ENCODE assay signal across 8 cellular contexts in the genomic region with DNA sequence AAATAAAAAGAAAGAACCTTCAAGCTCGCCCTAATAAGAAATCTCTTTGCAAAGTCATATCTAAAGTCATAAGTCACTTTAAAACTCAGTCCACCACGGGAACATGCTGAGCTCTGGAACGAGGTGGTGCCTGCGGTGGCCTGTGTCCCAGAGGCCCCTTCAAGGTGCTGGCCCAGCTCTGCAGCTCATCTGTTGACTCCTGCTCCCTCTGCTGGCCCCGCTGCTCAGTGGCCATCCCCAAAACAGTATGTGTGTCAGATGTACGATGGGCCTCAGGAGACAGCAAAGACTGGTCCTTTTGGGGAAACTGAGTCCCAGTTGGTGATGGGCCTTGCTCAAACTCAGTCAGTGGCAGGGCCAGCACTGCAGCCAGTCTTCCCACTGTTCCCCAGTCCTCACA. TPM values are rescaled to one million over a fixed set of nuclear protein-coding genes. Genes with fewer than 3 reads are reported as not detected.
DNase-seq lines count a peak whose midpoint lies in the region; ATAC-seq and TF ChIP-seq lines count a peak whose summit lies in the region.

No MANE protein-coding gene starts in this region.

- TF ChIP-seq CTCF in GM10248 (IDR thresholded peaks at IDR 0.05; ENCODE audit: control extremely low read depth, extremely low read depth, low read depth, missing control alignments) = peak; percentile 60
- TF ChIP-seq CTCF in Loucy (conservative IDR thresholded peaks at IDR 0.05; ENCODE audit: low read length) = peak; percentile 70
- peak; percentile 83 for TF ChIP-seq CTCF in choroid plexus epithelial cell (conservative IDR thresholded peaks at IDR 0.05; ENCODE audit: low read depth, low read length)
- TF ChIP-seq CTCF in mesothelial cell of epicardium (IDR thresholded peaks at IDR 0.05; ENCODE audit: unreplicated experiment) = peak; percentile 21

- H3K9me2 ChIP-seq in Loucy (replicated peaks; ENCODE audit: low read depth, low read length) = no peaks in the 10 kb centered on the region

- no peak overlapping the region for H3K27ac Mint-ChIP-seq in mesothelial cell of epicardium

- H3K4me1 Mint-ChIP-seq in mesothelial cell of epicardium = no peaks in the 10 kb centered on the region

- H3K4me3 ChIP-seq in Loucy (ENCODE audit: low read length, poor library complexity, severe bottlenecking) (no peak overlapping the region), choroid plexus epithelial cell (ENCODE audit: low read depth, low read length) (no peak overlapping the region)

- H3K4me1 ChIP-seq in Loucy (ENCODE audit: insufficient read depth, low read length, poor library complexity, severe bottlenecking) = no peaks in the 10 kb centered on the region

- H4K20me1 ChIP-seq in Loucy (ENCODE audit: insufficient read depth, low read length, poor library complexity, severe bottlenecking) = no peaks in the 10 kb centered on the region

- H3K9me3 Mint-ChIP-seq in mesothelial cell of epicardium = no peaks in the 10 kb centered on the region

- peaks cover 26% of the 10 kb centered on the region for H3K27me3 Mint-ChIP-seq in mesothelial cell of epicardium (ENCODE audit: low read depth)

- no peak overlapping the region for H2AFZ ChIP-seq in Loucy (ENCODE audit: low read length)

- H3K79me2 ChIP-seq in Loucy (ENCODE audit: insufficient read depth, low read length) = no peaks in the 10 kb centered on the region

- POLR2A ChIA-PET in GM10248 (lab: Yijun Ruan, JAX) = no interaction called here

- no peak overlapping the region for H3K9ac ChIP-seq in Loucy (ENCODE audit: low read depth, low read length, poor library complexity, severe bottlenecking)

- no peaks in the 10 kb centered on the region for H3K9me3 ChIP-seq in Loucy (ENCODE audit: insufficient read depth, low read depth, low read length)

- H3K27me3 ChIP-seq in Loucy (ENCODE audit: insufficient read depth, low read length, poor library complexity, severe bottlenecking) = no peaks in the 10 kb centered on the region

- H3K36me3 Mint-ChIP-seq in mesothelial cell of epicardium = no peaks in the 10 kb centered on the region

- no peak overlapping the region for H3K4me2 ChIP-seq in Loucy (ENCODE audit: low read depth, low read length, poor library complexity, severe bottlenecking)

- no peak overlapping the region for H3K4me3 Mint-ChIP-seq in mesothelial cell of epicardium

- no peaks in the 10 kb centered on the region for H3K36me3 ChIP-seq in Loucy (ENCODE audit: insufficient read depth, low read length)

- DNase-seq in GM10248 (ENCODE audit: extremely low spot score) (peak; percentile 43), choroid plexus epithelial cell (ENCODE audit: low read depth) (peak; percentile 54), mesothelial cell of epicardium (ENCODE audit: low spot score in 2 of 2, unreplicated experiment in 2 of 2) (peak; percentile 31 to 61), SIG-M5 (lab: John Stamatoyannopoulos, UW) (no peak)
- DNase-seq in stimulated activated naive CD4-positive, alpha-beta T cell treated with Interleukin-2 at 50 U/mL for 16 hours (lab: John Stamatoyannopoulos, UW) = no peak
- DNase-seq in NK-92 treated with Interleukin-12 subunit alpha and Interleukin-12 subunit beta, amount 100 ng/mL, for 24 hours (lab: John Stamatoyannopoulos, UW) = no peak

- H3F3A ChIP-seq in Loucy (ENCODE audit: low read depth) = no peaks in the 10 kb centered on the region

- CTCF ChIA-PET in GM10248 (lab: Yijun Ruan, JAX) = interaction anchor here (0.9 to 5.8 kb wide), 5 partner anchors 8 to 187 kb away, joined by 3 to 63 read pairs (median 3); no protein-coding TSS in a partner anchor

- no peak for ATAC-seq in HG02981 (IDR thresholded peaks at IDR 0.05; ENCODE audit: unreplicated experiment)

RNA-seq across cellular contexts. Expression of a gene that starts 22.8 kb away (rescaled TPM):
- total RNA-seq in mesothelial cell of epicardium = not detected in 3 replicates

Comparison
In these comparisons a context has a peak if more than half of its experiments do, and no peak if none do; other contexts are left out.
1. DNase-seq: peak in GM10248 (single experiment), choroid plexus epithelial cell (single experiment) and mesothelial cell of epicardium (2 of 2); none in SIG-M5 (single experiment), stimulated activated naive CD4-positive, alpha-beta T cell treated with Interleukin-2 at 50 U/mL for 16 hours (single experiment) and NK-92 treated with Interleukin-12 subunit alpha and Interleukin-12 subunit beta, amount 100 ng/mL, for 24 hours (single experiment).
2. CTCF ChIP-seq: peak in every context shown above with its lines; median percentile 83 in choroid plexus epithelial cell; 70 in Loucy; 60 in GM10248; 21 in mesothelial cell of epicardium.